22 cellular contexts compared by ENCODE assay signal in genomic region chr10:75433216-75433615, GRCh38. TPM values are rescaled to one million over a fixed set of nuclear protein-coding genes. Genes with fewer than 3 reads are reported as not detected.
A peak's percentile ranks its signal among the peaks of the same experiment; 100 is the strongest.
DNase-seq lines count a peak whose midpoint lies in the region; ATAC-seq and TF ChIP-seq lines count a peak whose summit lies in the region.
"Had no signal": no experiment of that assay in that cellular context is flagged by ENCODE, and none has a peak within 500 bp of the region (broad histone marks: within the 10 kb centered on the region; RNA-seq: fewer than 3 reads in every experiment).

No MANE protein-coding gene starts in this region.

- H3K36me3 Mint-ChIP-seq in Caco-2 (ENCODE audit: insufficient read depth, unreplicated experiment): peaks cover 6% of the 10 kb centered on the region
- no peaks in the 10 kb centered on the region for H3K36me3 Mint-ChIP-seq in nephron (ENCODE audit: low read depth)
- H3K36me3 Mint-ChIP-seq: CD4-positive, alpha-beta memory T cell had no signal

- H3K27ac Mint-ChIP-seq in Caco-2 (ENCODE audit: unreplicated experiment): peak overlapping the region; percentile 84
- no peak overlapping the region for H3K27ac Mint-ChIP-seq in nephron
- H3K27ac Mint-ChIP-seq: CD4-positive, alpha-beta memory T cell had no signal

- BruUV-seq in Caco-2 (replicated peaks; lab: Mats Ljungman, UMichigan): no TSS peak

- H3K79me2 ChIP-seq in Karpas-422 (ENCODE audit: low read length): no peaks in the 10 kb centered on the region

- H3K9me3 ChIP-seq in Caco-2: no peaks in the 10 kb centered on the region
- H3K9me3 ChIP-seq in HUES6 (ENCODE audit: control insufficient read depth, insufficient read depth, low read depth, low read length): no peaks in the 10 kb centered on the region
- H3K9me3 ChIP-seq in iPS-15b (ENCODE audit: control insufficient read depth, insufficient read depth, low read length): no peaks in the 10 kb centered on the region
- no peaks in the 10 kb centered on the region for H3K9me3 ChIP-seq in Karpas-422 (ENCODE audit: low read length)

- no peak overlapping the region for H3K4me2 ChIP-seq in Karpas-422 (ENCODE audit: low read depth, low read length, poor library complexity, severe bottlenecking)

- H4K20me1 ChIP-seq in Karpas-422 (ENCODE audit: insufficient read depth, low read depth, low read length): no peaks in the 10 kb centered on the region

- H3K9me2 ChIP-seq in Karpas-422 (replicated peaks; ENCODE audit: insufficient read depth, low read length): no peaks in the 10 kb centered on the region

- H3K4me3 Mint-ChIP-seq in Caco-2 (ENCODE audit: unreplicated experiment): peak overlapping the region; percentile 72
- peak overlapping the region; percentile 24 to 70 (median 38) for H3K4me3 Mint-ChIP-seq in nephron
- H3K4me3 Mint-ChIP-seq: CD4-positive, alpha-beta memory T cell had no signal

- CTCF ChIA-PET in Caco-2 (lab: Charles Lee): no interaction called here

- H3K4me1 ChIP-seq in Caco-2 (peaks cover 45% of the 10 kb centered on the region), HUES6 (ENCODE audit: control insufficient read depth, insufficient read depth, low read length) (peaks cover 50% of the 10 kb centered on the region), iPS-15b (ENCODE audit: control insufficient read depth, insufficient read depth, low read length) (peaks cover 19% of the 10 kb centered on the region), Karpas-422 (ENCODE audit: low read length) (no peaks in the 10 kb centered on the region)

- POLR2A ChIA-PET in Caco-2 (lab: Charles Lee): interaction anchor here (1.1 kb wide), 1 partner anchor 31 kb away, joined by 6 read pairs; the partner anchor contains the start of gene ZNF503

- peaks cover 43% of the 10 kb centered on the region for H3K4me1 Mint-ChIP-seq in Caco-2 (ENCODE audit: low read depth, unreplicated experiment)
- peaks cover 53% of the 10 kb centered on the region for H3K4me1 Mint-ChIP-seq in nephron

- no peak for TF ChIP-seq CTCF in Caco-2 (IDR thresholded peaks at IDR 0.05; ENCODE audit: insufficient read depth in 1 of 2, low read depth in 1 of 2, low read length in 1 of 2, severe bottlenecking in 1 of 2, unreplicated experiment in 1 of 2)
- TF ChIP-seq CTCF in nephron (IDR thresholded peaks at IDR 0.05; ENCODE audit: unreplicated experiment in 3 of 3): no peak

- no peak for ATAC-seq in HG02885 (IDR thresholded peaks at IDR 0.05; ENCODE audit: poor library complexity, unreplicated experiment)
- ATAC-seq: GM12878, K562 had no signal

- H3K27me3 ChIP-seq in Caco-2 (replicated peaks; ENCODE audit: control insufficient read depth, insufficient read depth, low read length) (no peaks in the 10 kb centered on the region), HUES6 (ENCODE audit: control insufficient read depth, insufficient read depth, low read length) (peaks cover 100% of the 10 kb centered on the region), iPS-15b (ENCODE audit: control insufficient read depth, insufficient read depth, low read length) (peaks cover 97% of the 10 kb centered on the region), Karpas-422 (ENCODE audit: low read length) (no peaks in the 10 kb centered on the region)

- intact Hi-C loops in Caco-2 (cut with micrococcal nuclease; ENCODE audit: unreplicated experiment): no loop called here

- H3K36me3 ChIP-seq in Caco-2 (ENCODE audit: control insufficient read depth, insufficient read depth, low read length) (no peaks in the 10 kb centered on the region), HUES6 (ENCODE audit: control insufficient read depth, insufficient read depth, low read length) (no peaks in the 10 kb centered on the region), iPS-15b (ENCODE audit: control insufficient read depth, insufficient read depth, low read length) (no peaks in the 10 kb centered on the region), Karpas-422 (ENCODE audit: insufficient read depth, low read length) (no peaks in the 10 kb centered on the region)

- H2AFZ ChIP-seq in Karpas-422 (ENCODE audit: low read length): no peak overlapping the region

- H3K9ac ChIP-seq in HUES6 (ENCODE audit: low read length): no peak overlapping the region
- H3K9ac ChIP-seq in iPS-15b (ENCODE audit: low read depth, low read length): no peak overlapping the region
- no peak overlapping the region for H3K9ac ChIP-seq in Karpas-422 (ENCODE audit: low read length)

- H3K9me3 Mint-ChIP-seq in Caco-2 (ENCODE audit: unreplicated experiment) (no peaks in the 10 kb centered on the region), nephron (no peaks in the 10 kb centered on the region)

- H3K27me3 Mint-ChIP-seq in Caco-2 (ENCODE audit: insufficient read depth, unreplicated experiment): no peaks in the 10 kb centered on the region
- H3K27me3 Mint-ChIP-seq in nephron (ENCODE audit: low read depth): peaks cover 68% of the 10 kb centered on the region

- H3K4me3 ChIP-seq in Caco-2 (ENCODE audit: low read depth, low read length) (no peak overlapping the region), HUES6 (ENCODE audit: low read depth, low read length) (peak overlapping the region; percentile 43), iPS-15b (ENCODE audit: low read depth, low read length) (peak overlapping the region; percentile 14), Karpas-422 (ENCODE audit: low read length) (no peak overlapping the region)
- H3K4me3 ChIP-seq: GM12878, K562 had no signal

- no peak overlapping the region for H3K27ac ChIP-seq in HUES6 (ENCODE audit: low read depth, low read length)
- H3K27ac ChIP-seq in Karpas-422 (ENCODE audit: low read length): no peak overlapping the region

- DNase-seq in Caco-2: no peak
- DNase-seq in amygdala (lab: John Stamatoyannopoulos, UW): no peak
- no peak for DNase-seq in Karpas-422
- DNase-seq in T1000 (lab: John Stamatoyannopoulos, UW): no peak
- DNase-seq: CD4-positive, alpha-beta memory T cell; DMS79 treated with DMSO at 0.1 percent for 48 hours; GDM1; GOT3; MV-4-11; NCI-H1436 treated with DMSO at 0.1 percent for 48 hours; NCI-H2029 treated with DMSO at 0.1 percent for 48 hours; NCI-H2171 treated with DMSO at 0.1 percent for 48 hours; NCI-H446 treated with DMSO at 0.1 percent for 48 hours; RPMI8226 had no signal

RNA-seq across cellular contexts. Expression of gene LRMDA, which starts 1.8 kb away (rescaled TPM):
- total RNA-seq in Caco-2 (2022): 18.5 and 21.6 TPM in 2 replicates
- not detected in 2 replicates for total RNA-seq in Karpas-422 (2014; rRNA removed; shearing (Covaris generic); ENCODE audit: low replicate concordance)
- total RNA-seq: A172; CD4-positive, alpha-beta memory T cell; HT1080 had no signal

RNA-seq across cellular contexts. Expression of gene ZNF503, which starts 31.7 kb away (rescaled TPM):
- total RNA-seq in Caco-2 (2022): 35.5 and 35.7 TPM in 2 replicates
- 0.04 TPM in 1 of 2 replicates, not detected in the other for total RNA-seq in Karpas-422 (2014; rRNA removed; shearing (Covaris generic); ENCODE audit: low replicate concordance)
- total RNA-seq: K562 had no signal

Comparison
In these comparisons a context has a peak if more than half of its experiments do, and no peak if none do; other contexts are left out.
1. H3K4me3 ChIP-seq: peak in HUES6 (single experiment) and iPS-15b (single experiment); none in Caco-2 (single experiment) and Karpas-422 (single experiment).
2. RNA of gene LRMDA, which starts 1.8 kb away (total RNA-seq): 18.5 to 21.6 TPM in Caco-2; not detected in Karpas-422; every median in the first group is over 10 times any median in the second.
3. RNA of gene ZNF503, which starts 31.7 kb away (total RNA-seq): 35.5 to 35.7 TPM in Caco-2; 0.04 TPM in Karpas-422; every median in the first group is over 10 times any median in the second.